11 cellular contexts compared by ENCODE assay signal in the genomic region with DNA sequence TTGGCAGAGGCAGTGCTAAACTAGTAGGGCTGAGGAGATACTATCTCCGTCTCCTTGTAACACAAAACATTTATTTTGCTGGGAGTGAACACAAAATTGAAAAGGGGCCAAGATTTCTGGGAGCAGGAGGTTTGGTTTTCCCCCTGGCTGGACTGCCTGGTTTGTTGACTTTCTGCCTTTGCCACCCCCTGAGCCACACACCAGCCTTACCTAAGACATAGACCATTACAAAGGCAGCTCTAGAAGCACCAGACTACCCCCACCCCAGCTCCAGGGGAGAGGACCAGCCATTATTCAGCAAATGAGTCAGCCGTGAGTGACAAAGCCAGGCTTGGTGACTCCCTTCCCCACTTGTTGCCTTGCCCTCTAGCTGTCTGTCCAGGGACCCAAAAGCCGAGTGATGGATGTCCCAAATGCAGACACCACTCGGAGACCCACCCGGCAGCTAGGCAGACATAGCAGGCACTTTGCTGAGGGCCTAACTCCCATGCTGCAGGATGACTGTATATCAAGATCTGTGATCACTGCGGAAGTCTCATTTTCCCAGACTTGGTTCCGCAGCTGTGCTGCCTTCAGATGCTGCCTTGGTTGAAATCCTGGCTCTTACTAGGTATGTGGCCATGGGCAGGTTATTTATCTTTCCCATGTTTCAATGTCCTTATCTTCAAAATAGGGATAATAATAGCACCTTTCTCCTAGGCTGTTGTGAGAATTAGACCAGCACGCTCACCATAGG. TPM values are rescaled to one million over a fixed set of nuclear protein-coding genes. Genes with fewer than 3 reads are reported as not detected.
DNase-seq lines count a peak whose midpoint lies in the region; ATAC-seq, FAIRE-seq and TF ChIP-seq lines count a peak whose summit lies in the region.
"Had no signal": no experiment of that assay in that cellular context is flagged by ENCODE, and none has a peak within 500 bp of the region (broad histone marks: within the 10 kb centered on the region; RNA-seq: fewer than 3 reads in every experiment).

No MANE protein-coding gene starts in this region.

- TF ChIP-seq POLR2A in HepG2 (IDR thresholded peaks at IDR 0.05; ENCODE audit: insufficient read depth in 1 of 2, low read depth in 2 of 2, low read length in 2 of 2) = no peak

- in situ Hi-C loops in HepG2 (cut with HindIII; ENCODE audit: extremely low pct_ligation_motif_present, low pct_unique_long_range_greater_than_20kb) = no loop called here

- H3K9me3 ChIP-seq in left ventricle myocardium inferior (replicated peaks) = no peaks in the 10 kb centered on the region
- no peaks in the 10 kb centered on the region for H3K9me3 ChIP-seq in HepG2 (ENCODE audit: low read length)
- H3K9me3 ChIP-seq in ascending aorta = no peaks in the 10 kb centered on the region

- H4K20me1 ChIP-seq in HepG2 (ENCODE audit: insufficient read depth, low read length) = no peaks in the 10 kb centered on the region

- FAIRE-seq in HepG2 (lab: Jason Lieb, UNC) = no peak
- FAIRE-seq: colon had no signal

- peak overlapping the region; percentile 84 for H2AFZ ChIP-seq in HepG2 (ENCODE audit: low read length)

- TF ChIP-seq EP300 in HepG2 (IDR thresholded peaks at IDR 0.05; ENCODE audit: low read depth in 2 of 2, low read length in 2 of 2) (no peak), HepG2 (CRISPR knock-in tag; IDR thresholded peaks at IDR 0.05; ENCODE audit: borderline replicate concordance) (no peak)

- H3K36me3 ChIP-seq in left ventricle myocardium inferior (no peaks in the 10 kb centered on the region), HepG2 (replicated peaks in 1 of 2; ENCODE audit: control insufficient read depth in 1 of 2, insufficient read depth in 2 of 2, low read length in 2 of 2) (no peaks in the 10 kb centered on the region), ascending aorta (no peaks in the 10 kb centered on the region)

- intact Hi-C loops in Right ventricle myocardium inferior (cut with DNase I) (no loop called here), left ventricle myocardium inferior (cut with micrococcal nuclease) (no loop called here), HepG2 (cut with micrococcal nuclease; ENCODE audit: unreplicated experiment) (no loop called here), ascending aorta (cut with DNase I) (no loop called here)

- H3K9ac ChIP-seq in HepG2 (ENCODE audit: insufficient read depth, low read depth, low read length) = peak overlapping the region; percentile 45; the same call in 1 of the 2 replicates

- TF ChIP-seq CTCF in left ventricle myocardium inferior (IDR thresholded peaks at IDR 0.05; ENCODE audit: borderline replicate concordance) = no peak
- no peak for TF ChIP-seq CTCF in HepG2 (CRISPR knock-in tag; IDR thresholded peaks at IDR 0.05)
- TF ChIP-seq CTCF in ascending aorta (IDR thresholded peaks at IDR 0.05) = no peak

- H3K27me3 ChIP-seq in left ventricle myocardium inferior (ENCODE audit: low read depth) (peaks cover 9% of the 10 kb centered on the region), HepG2 (ENCODE audit: control insufficient read depth in 1 of 2, insufficient read depth in 2 of 2, low read length in 2 of 2) (no peaks in the 10 kb centered on the region; a peak in 1 of 5 replicates), ascending aorta (no peaks in the 10 kb centered on the region)

- ATAC-seq in Right ventricle myocardium inferior (peak; percentile 20), HepG2 (peak; percentile 16; the same call in 2 of the 3 replicates), GM18858 (IDR thresholded peaks at IDR 0.05; ENCODE audit: unreplicated experiment) (no peak), HG02610 (IDR thresholded peaks at IDR 0.05; ENCODE audit: unreplicated experiment) (no peak)

- BruUV-seq in HepG2 (replicated peaks; lab: Mats Ljungman, UMichigan) = no TSS peak

- H3K79me2 ChIP-seq in HepG2 (ENCODE audit: insufficient read depth, low read length) = no peaks in the 10 kb centered on the region

- CTCF ChIA-PET in HepG2 (lab: Yijun Ruan, JAX; ENCODE audit: low intra/inter-chr PET ratio, low total read pairs) = no interaction called here

- no peak overlapping the region for H3K27ac ChIP-seq in left ventricle myocardium inferior (replicated peaks)
- peak overlapping the region; percentile 5 for H3K27ac ChIP-seq in HepG2 (ENCODE audit: extremely low read length, insufficient read depth, low read length)
- no peak overlapping the region for H3K27ac ChIP-seq in ascending aorta

- H3K4me2 ChIP-seq in HepG2 (ENCODE audit: low read depth, low read length) = peak overlapping the region; percentile 76

- H3K4me1 ChIP-seq in left ventricle myocardium inferior (peaks cover 16% of the 10 kb centered on the region), HepG2 (ENCODE audit: insufficient read depth, low read length) (peaks cover 59% of the 10 kb centered on the region), ascending aorta (peaks cover 0 to 3% of the 10 kb centered on the region in 2 donors)

- WGBS in HepG2 (ENCODE audit: low lambda C conversion rate) = 39% methylated on average over 8 of the region's 8 CpGs

- H3K4me3 ChIP-seq in left ventricle myocardium inferior (no peak overlapping the region), HepG2 (replicated peaks in 1 of 3; ENCODE audit: insufficient read depth in 1 of 3, low read depth in 2 of 3, low read length in 3 of 3) (peak overlapping the region in 2 of 3 experiments; percentile 25 to 51; a peak in 3 of 6 replicates), ascending aorta (no peak overlapping the region)

- no peak for DNase-seq in Right ventricle myocardium inferior (ENCODE audit: missing footprints)
- no peak for DNase-seq in left ventricle myocardium inferior
- peak; percentile 21 for DNase-seq in SK-N-DZ (ENCODE audit: low spot score)
- DNase-seq in HepG2 (ENCODE audit: low spot score) = no peak
- no peak for DNase-seq in SKM-1 treated with dmso at 0.1 percent for 144 hours (lab: John Stamatoyannopoulos, UW; ENCODE audit: unreplicated experiment)
- DNase-seq in ascending aorta (ENCODE audit: low spot score in 2 of 2) = no peak
- DNase-seq: Karpas-422, occipital lobe had no signal

- no peak for TF ChIP-seq RAD21 in HepG2 (CRISPR knock-in tag; IDR thresholded peaks at IDR 0.05)

- POLR2A ChIA-PET in HepG2 (lab: Yijun Ruan, JAX) = interaction anchor here (1.0 to 1.8 kb wide), 3 partner anchors 19 to 109 kb away, joined by 3 to 4 read pairs (median 3); no protein-coding TSS in a partner anchor

TF ChIP-seq in HepG2, 621 proteins besides CTCF, POLR2A, EP300 and RAD21 (continues in another document):
- TF ChIP-seq, protein P1, sequence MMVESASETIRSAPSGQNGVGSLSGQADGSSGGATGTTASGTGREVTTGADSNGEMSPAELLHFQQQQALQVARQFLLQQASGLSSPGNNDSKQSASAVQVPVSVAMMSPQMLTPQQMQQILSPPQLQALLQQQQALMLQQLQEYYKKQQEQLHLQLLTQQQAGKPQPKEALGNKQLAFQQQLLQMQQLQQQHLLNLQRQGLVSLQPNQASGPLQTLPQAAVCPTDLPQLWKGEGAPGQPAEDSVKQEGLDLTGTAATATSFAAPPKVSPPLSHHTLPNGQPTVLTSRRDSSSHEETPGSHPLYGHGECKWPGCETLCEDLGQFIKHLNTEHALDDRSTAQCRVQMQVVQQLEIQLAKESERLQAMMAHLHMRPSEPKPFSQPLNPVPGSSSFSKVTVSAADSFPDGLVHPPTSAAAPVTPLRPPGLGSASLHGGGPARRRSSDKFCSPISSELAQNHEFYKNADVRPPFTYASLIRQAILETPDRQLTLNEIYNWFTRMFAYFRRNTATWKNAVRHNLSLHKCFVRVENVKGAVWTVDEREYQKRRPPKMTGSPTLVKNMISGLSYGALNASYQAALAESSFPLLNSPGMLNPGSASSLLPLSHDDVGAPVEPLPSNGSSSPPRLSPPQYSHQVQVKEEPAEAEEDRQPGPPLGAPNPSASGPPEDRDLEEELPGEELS (CRISPR knock-in tag; IDR thresholded peaks at IDR 0.05) = no peak
- TF ChIP-seq FIP1L1 (IDR thresholded peaks at IDR 0.05; ENCODE audit: borderline replicate concordance, insufficient read depth, low read depth, low read length) = no peak

RNA-seq across cellular contexts. Expression of a gene that starts 17.7 kb away (rescaled TPM):
- total RNA-seq in Right ventricle myocardium inferior (18.6 TPM), left ventricle myocardium inferior (9.9 TPM), HepG2 (2016; rRNA removed; fragmentation: Illumina TruSeq; extraction: Trizol) (8.4 and 12.8 TPM in 2 replicates), ascending aorta (33.0 TPM)
- 20.4 and 31.2 TPM in 2 replicates for polyA plus RNA-seq in SK-N-DZ (2014; cell fraction: cytosol; rRNA removed)
- 15.1 and 28.0 TPM in 2 replicates for polyA plus RNA-seq in SK-N-DZ (2014; cell fraction: nucleus; rRNA removed)
- 5.5 and 5.6 TPM in 2 replicates for total RNA-seq in HepG2 (2016; cell fraction: cytosol; rRNA removed; fragmentation: Illumina TruSeq; extraction: Trizol; ENCODE audit: low read depth)
- 7.2 and 12.2 TPM in 2 replicates for total RNA-seq in HepG2 (2016; cell fraction: insoluble cytoplasmic fraction; rRNA removed; fragmentation: Illumina TruSeq; extraction: Trizol)
- total RNA-seq in HepG2 (2016; cell fraction: membrane; rRNA removed; fragmentation: Illumina TruSeq; extraction: Trizol) = 8.7 and 10.6 TPM in 2 replicates
- 19.7 and 22.7 TPM in 2 replicates for total RNA-seq in HepG2 (2016; cell fraction: nucleus; rRNA removed; fragmentation: Illumina TruSeq; extraction: Trizol)
- 7.4 and 9.6 TPM in 2 replicates for polyA plus RNA-seq in HepG2 (2011; rRNA removed)
- 5.5 and 6.9 TPM in 2 replicates for polyA plus RNA-seq in HepG2 (2011; cell fraction: cytosol; rRNA removed)
- polyA plus RNA-seq in HepG2 (2011; cell fraction: nucleus; rRNA removed) = 10.3 and 11.2 TPM in 2 replicates
- polyA plus RNA-seq in HepG2 (2012) = 9.3 and 10.1 TPM in 2 replicates
- polyA plus RNA-seq in HepG2 (2016; cell fraction: cytosol; fragmentation: Illumina TruSeq; extraction: Trizol; ENCODE audit: low read depth) = 0.72 and 1.7 TPM in 2 replicates
- polyA plus RNA-seq in HepG2 (2016; cell fraction: insoluble cytoplasmic fraction; fragmentation: Illumina TruSeq; extraction: Trizol; ENCODE audit: low read depth) = 3.3 and 4.5 TPM in 2 replicates
- 1.6 and 1.9 TPM in 2 replicates for polyA plus RNA-seq in HepG2 (2016; cell fraction: membrane; fragmentation: Illumina TruSeq; extraction: Trizol; ENCODE audit: low read depth)
- polyA plus RNA-seq in HepG2 (2016; cell fraction: nucleus; fragmentation: Illumina TruSeq; extraction: Trizol; ENCODE audit: insufficient read depth, low read depth) = 15.3 and 16.2 TPM in 2 replicates
- polyA minus RNA-seq in HepG2 (2011; rRNA and poly(A)+ RNA removed; ENCODE audit: low replicate concordance) = 12.8 and 28.4 TPM in 2 replicates
- polyA minus RNA-seq in HepG2 (2011; cell fraction: cytosol; rRNA and poly(A)+ RNA removed) = 14.0 and 17.1 TPM in 2 replicates
- polyA minus RNA-seq in HepG2 (2011; cell fraction: nucleus; rRNA and poly(A)+ RNA removed) = 27.6 and 31.0 TPM in 2 replicates

Comparison
In these comparisons a context has a peak if more than half of its experiments do, and no peak if none do; other contexts are left out.
1. ATAC-seq: peak in Right ventricle myocardium inferior (single experiment) and HepG2 (single experiment); none in GM18858 (single experiment) and HG02610 (single experiment).
2. H3K4me3 ChIP-seq: peak in HepG2 (2 of 3); none in left ventricle myocardium inferior (single experiment) and ascending aorta (0 of 2).